ENCODE assay signal across 26 cellular contexts in the genomic region with DNA sequence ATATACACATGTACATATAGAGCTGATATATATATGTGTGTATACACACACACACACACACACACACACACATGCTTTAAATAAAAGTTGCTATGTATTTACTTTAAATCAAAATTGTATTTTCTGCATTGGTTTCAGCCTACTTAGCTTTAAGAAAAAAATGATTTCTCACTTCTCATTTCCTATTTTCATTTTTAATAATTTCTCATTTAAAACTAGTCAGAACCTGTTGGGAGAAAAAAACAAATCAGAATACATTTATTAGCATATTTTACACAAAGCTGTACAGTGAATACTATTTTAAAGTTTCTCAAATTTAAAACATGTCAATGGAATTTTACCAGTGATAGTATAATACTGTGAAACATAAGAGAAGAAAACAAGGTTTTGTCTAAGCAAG.
DNase-seq lines count a peak whose midpoint lies in the region; ATAC-seq, FAIRE-seq and TF ChIP-seq lines count a peak whose summit lies in the region.
"Had no signal": no experiment of that assay in that cellular context is flagged by ENCODE, and none has a peak within 500 bp of the region (broad histone marks: within the 10 kb centered on the region; RNA-seq: fewer than 3 reads in every experiment).

No MANE protein-coding gene starts in this region.

- peak overlapping the region; percentile 77 for H3K27ac Mint-ChIP-seq in osteocyte (ENCODE audit: unreplicated experiment)
- H3K27ac Mint-ChIP-seq: CD14-positive monocyte; CD4-positive, alpha-beta memory T cell; CD4-positive, CD25-positive, alpha-beta regulatory T cell; CD8-positive, alpha-beta memory T cell had no signal

- H3K4me3 Mint-ChIP-seq in osteocyte (ENCODE audit: unreplicated experiment), result no peak overlapping the region
- H3K4me3 Mint-ChIP-seq: CD14-positive monocyte; CD4-positive, alpha-beta memory T cell; CD4-positive, CD25-positive, alpha-beta regulatory T cell; CD8-positive, alpha-beta memory T cell had no signal

- H2AFZ ChIP-seq in OCI-LY3 (ENCODE audit: low read depth, low read length) (no peak overlapping the region), Karpas-422 (ENCODE audit: low read length) (no peak overlapping the region)

- peak overlapping the region; percentile 7; the same call in 1 of the 2 replicates for H3K4me2 ChIP-seq in OCI-LY3 (ENCODE audit: low read length)
- H3K4me2 ChIP-seq in Karpas-422 (ENCODE audit: low read depth, low read length, poor library complexity, severe bottlenecking), result no peak overlapping the region
- H3K4me2 ChIP-seq: A549, BLaER1 had no signal

- H3K27ac ChIP-seq in OCI-LY3 (ENCODE audit: low read length) (no peak overlapping the region), Karpas-422 (ENCODE audit: low read length) (no peak overlapping the region)
- H3K27ac ChIP-seq: A549, BLaER1 had no signal

- H3K27me3 Mint-ChIP-seq in osteocyte (ENCODE audit: unreplicated experiment), result no peaks in the 10 kb centered on the region
- H3K27me3 Mint-ChIP-seq: CD4-positive, alpha-beta memory T cell; CD4-positive, CD25-positive, alpha-beta regulatory T cell; CD8-positive, alpha-beta memory T cell had no signal

- peak; percentile 21 for FAIRE-seq in frontal cortex (lab: Jason Lieb, UNC)
- FAIRE-seq: A549, G401.6, GM12892, GM18507 had no signal

- H3K9me3 Mint-ChIP-seq in osteocyte (ENCODE audit: unreplicated experiment), result peaks cover 3% of the 10 kb centered on the region

- H3K9me2 ChIP-seq in Karpas-422 (replicated peaks; ENCODE audit: insufficient read depth, low read length), result no peaks in the 10 kb centered on the region

- H3K4me1 Mint-ChIP-seq in osteocyte (ENCODE audit: unreplicated experiment), result peaks cover 15% of the 10 kb centered on the region
- H3K4me1 Mint-ChIP-seq: CD14-positive monocyte; CD4-positive, alpha-beta memory T cell; CD8-positive, alpha-beta memory T cell had no signal

- H3K79me2 ChIP-seq in OCI-LY3 (ENCODE audit: low read length) (no peaks in the 10 kb centered on the region), Karpas-422 (ENCODE audit: low read length) (no peaks in the 10 kb centered on the region)

- H3K9me3 ChIP-seq in OCI-LY3 (ENCODE audit: insufficient read depth, low read length) (peaks cover 4% of the 10 kb centered on the region; the same call in 1 of the 2 replicates), Karpas-422 (ENCODE audit: low read length) (no peaks in the 10 kb centered on the region)
- H3K9me3 ChIP-seq: A549, BE2C had no signal

- H3K4me3 ChIP-seq in OCI-LY3 (ENCODE audit: low read length) (no peak overlapping the region), Karpas-422 (ENCODE audit: low read length) (no peak overlapping the region)
- H3K4me3 ChIP-seq: A549, BLaER1 had no signal

- DNase-seq in frontal cortex (ENCODE audit: low spot score in 2 of 2) (no peak), osteocyte (ENCODE audit: extremely low spot score, unreplicated experiment) (no peak), Karpas-422 (no peak), AG08396 (ENCODE audit: low spot score) (no peak), cerebellar nuclear complex (lab: John Stamatoyannopoulos, UW) (no peak)
- DNase-seq in activated effector memory CD4-positive, alpha-beta T cell treated with Interleukin-2 at 50 U/mL for 16 hours, result no peak
- DNase-seq: 8988T; BE2C; C1 segment of cervical spinal cord; CD4-positive, alpha-beta memory T cell; CD4-positive, CD25-positive, alpha-beta regulatory T cell; CD8-positive, alpha-beta memory T cell; COR-L47; DMS 273 treated with DMSO at 0.1 percent for 48 hours; DMS153; DMS53; DMS79 treated with DMSO at 0.1 percent for 48 hours; GF-D8 had no signal

- TF ChIP-seq CTCF in OCI-LY3 (IDR thresholded peaks at IDR 0.05; ENCODE audit: low read depth, low read length), result no peak
- no peak for TF ChIP-seq CTCF in osteocyte (IDR thresholded peaks at IDR 0.05)

- ATAC-seq in GM21723 (IDR thresholded peaks at IDR 0.05; ENCODE audit: unreplicated experiment), result peak; percentile 56
- ATAC-seq: A549 had no signal

- H4K20me1 ChIP-seq in OCI-LY3 (ENCODE audit: insufficient read depth, low read length), result no peaks in the 10 kb centered on the region
- H4K20me1 ChIP-seq in Karpas-422 (ENCODE audit: insufficient read depth, low read depth, low read length), result no peaks in the 10 kb centered on the region
- H4K20me1 ChIP-seq: BLaER1 had no signal

- H3K27me3 ChIP-seq in OCI-LY3 (ENCODE audit: low read depth, low read length), result no peaks in the 10 kb centered on the region
- H3K27me3 ChIP-seq in Karpas-422 (ENCODE audit: low read length), result no peaks in the 10 kb centered on the region
- H3K27me3 ChIP-seq: BE2C, BLaER1 had no signal

- H3K4me1 ChIP-seq in OCI-LY3 (ENCODE audit: low read length) (peaks cover 12% of the 10 kb centered on the region), Karpas-422 (ENCODE audit: low read length) (no peaks in the 10 kb centered on the region)
- H3K4me1 ChIP-seq: A549, BE2C, BLaER1 had no signal

- H3K36me3 Mint-ChIP-seq in osteocyte (ENCODE audit: unreplicated experiment), result no peaks in the 10 kb centered on the region
- H3K36me3 Mint-ChIP-seq: CD14-positive monocyte; CD4-positive, alpha-beta memory T cell; CD4-positive, CD25-positive, alpha-beta regulatory T cell had no signal

- no peak overlapping the region for H3K9ac ChIP-seq in OCI-LY3 (ENCODE audit: low read length)
- no peak overlapping the region for H3K9ac ChIP-seq in Karpas-422 (ENCODE audit: low read length)
- H3K9ac ChIP-seq: BLaER1 had no signal

- H3K36me3 ChIP-seq in OCI-LY3 (replicated peaks; ENCODE audit: low read depth, low read length) (peaks cover 3% of the 10 kb centered on the region), Karpas-422 (ENCODE audit: insufficient read depth, low read length) (no peaks in the 10 kb centered on the region)
- H3K36me3 ChIP-seq: BE2C, BLaER1 had no signal
